Comparison of ENCODE assay signal across 9 cellular contexts in the genomic region with DNA sequence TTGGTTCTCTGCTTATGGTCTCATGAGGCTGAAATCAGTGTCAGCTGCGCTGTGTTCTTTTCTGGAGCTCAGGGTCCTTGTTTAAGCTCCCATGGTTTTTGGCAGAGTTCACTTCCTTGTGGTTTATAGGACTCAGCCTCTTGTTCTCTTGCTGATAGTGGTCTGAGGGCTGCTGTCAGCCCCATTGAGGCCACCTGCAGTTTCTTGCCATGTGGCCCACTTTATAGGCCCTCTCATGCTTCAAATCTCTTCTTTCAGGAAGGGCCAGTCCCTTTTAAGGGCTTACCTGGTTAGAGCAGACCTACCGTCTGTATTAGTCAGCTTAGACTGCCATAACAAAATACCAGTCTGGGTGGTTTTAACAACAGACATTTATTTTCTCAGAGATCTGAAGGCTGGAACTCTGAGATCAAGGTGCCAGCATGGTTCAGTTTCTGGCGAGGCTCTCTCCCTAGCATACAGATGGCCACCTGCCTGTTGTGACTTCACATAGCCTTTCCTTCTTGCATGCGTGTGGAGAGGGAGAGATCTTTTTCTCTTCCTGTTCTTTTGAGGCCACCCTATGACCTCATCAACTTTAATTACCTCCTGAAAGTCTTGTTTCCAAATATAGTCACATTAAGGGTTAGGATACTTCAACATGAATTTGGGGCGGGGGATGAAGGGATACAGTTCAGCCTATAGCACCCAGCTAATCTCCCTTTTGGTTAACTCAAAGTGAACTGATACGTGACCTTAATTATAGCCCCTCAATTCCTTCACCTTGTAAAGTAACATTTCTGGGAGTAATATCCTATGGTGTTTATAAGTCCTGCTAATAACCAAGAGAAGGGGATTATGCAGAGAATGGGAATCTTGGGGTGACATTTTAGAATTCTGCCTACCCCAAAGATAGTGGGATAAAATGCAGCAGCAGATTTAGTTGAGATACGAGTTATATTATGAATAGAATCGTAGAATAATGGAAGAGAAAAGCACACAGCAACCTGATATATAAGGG.
A peak's percentile ranks its signal among the peaks of the same experiment; 100 is the strongest.
DNase-seq lines count a peak whose midpoint lies in the region; ATAC-seq, FAIRE-seq and TF ChIP-seq lines count a peak whose summit lies in the region.
"Had no signal": no experiment of that assay in that cellular context is flagged by ENCODE, and none has a peak within 500 bp of the region (broad histone marks: within the 10 kb centered on the region; RNA-seq: fewer than 3 reads in every experiment).

No MANE protein-coding gene starts in this region.

- no peak overlapping the region for H2BK20ac ChIP-seq in H1 (ENCODE audit: low read length)

- H3K18ac ChIP-seq in H1 (ENCODE audit: extremely low read depth, low read length): no peak overlapping the region

- H2AFZ ChIP-seq in GM23338 (no peak overlapping the region), H1 (ENCODE audit: low read length) (no peak overlapping the region)

- TF ChIP-seq EP300 in H1 (IDR thresholded peaks at IDR 0.05; ENCODE audit: borderline replicate concordance in 1 of 2, low read depth in 2 of 2, low read length in 2 of 2): no peak

- no peaks in the 10 kb centered on the region for H3K9me3 Mint-ChIP-seq in GM23338

- no peaks in the 10 kb centered on the region for H3K23me2 ChIP-seq in H1 (ENCODE audit: low read depth, low read length)

- H3K9me3 ChIP-seq in H1 (ENCODE audit: insufficient read depth in 2 of 2, low read depth in 1 of 2, low read length in 1 of 2): no peaks in the 10 kb centered on the region

- POLR2A ChIA-PET in H1 (lab: Charles Lee; ENCODE audit: partially characterized antibody): no interaction called here

- no peak overlapping the region for H2BK12ac ChIP-seq in H1 (ENCODE audit: low read depth, low read length)

- FAIRE-seq in H1 (lab: Jason Lieb, UNC): no peak

- H4K91ac ChIP-seq in H1 (replicated peaks; ENCODE audit: insufficient read length, low read length): no peak overlapping the region

- CTCF ChIA-PET in H1 (lab: Charles Lee; ENCODE audit: partially characterized antibody): interaction anchor here (0.8 kb wide), 1 partner anchor 205 kb away, joined by 4 read pairs; no protein-coding TSS in a partner anchor

- DNase-seq in GM23338 (ENCODE audit: low spot score) (peak; percentile 5), NCI-H2196 treated with DMSO at 0.1 percent for 48 hours (lab: John Stamatoyannopoulos, UW; ENCODE audit: unreplicated experiment) (peak; percentile 42), H1 (ENCODE audit: low read depth in 1 of 2, low spot score in 2 of 2) (no peak), GM19240 (ENCODE audit: insufficient read length, low spot score) (no peak)

- no peak overlapping the region for H3K4me3 Mint-ChIP-seq in GM23338

- H3K14ac ChIP-seq in H1 (ENCODE audit: insufficient read length): no peak overlapping the region

- H3K4me3 ChIP-seq in GM23338 (no peak overlapping the region), H1 (ENCODE audit: extremely low read depth in 1 of 4, insufficient read depth in 2 of 4, low read depth in 3 of 4, low read length in 4 of 4) (no peak overlapping the region), rectal smooth muscle tissue (ENCODE audit: low read length) (no peak overlapping the region)
- H3K4me3 ChIP-seq: lung had no signal

- no peaks in the 10 kb centered on the region for H3K9me2 ChIP-seq in GM23338 (ENCODE audit: insufficient read depth)

- no peaks in the 10 kb centered on the region for H3K36me3 ChIP-seq in GM23338 (ENCODE audit: insufficient read depth)
- H3K36me3 ChIP-seq in H1 (ENCODE audit: control insufficient read depth in 2 of 4, insufficient read depth in 4 of 4, low read length in 3 of 4): no peaks in the 10 kb centered on the region
- H3K36me3 ChIP-seq in rectal smooth muscle tissue (ENCODE audit: control insufficient read depth, insufficient read depth, low read length): no peaks in the 10 kb centered on the region

- no peak overlapping the region for H2BK120ac ChIP-seq in H1 (replicated peaks; ENCODE audit: low read depth, low read length)

- peaks cover 9% of the 10 kb centered on the region for H4K20me1 ChIP-seq in GM23338 (replicated peaks; ENCODE audit: insufficient read depth)
- no peaks in the 10 kb centered on the region for H4K20me1 ChIP-seq in H1 (replicated peaks in 1 of 2; ENCODE audit: control insufficient read depth in 1 of 2, insufficient read depth in 2 of 2, low read length in 2 of 2)

- H3K27ac Mint-ChIP-seq in GM23338: no peak overlapping the region

- TF ChIP-seq RAD21 in H1 (IDR thresholded peaks at IDR 0.05 in 1 of 2, conservative IDR thresholded peaks at IDR 0.05 in 1 of 2; ENCODE audit: low read depth in 2 of 2, low read length in 2 of 2): no peak

- no peak overlapping the region for H2BK15ac ChIP-seq in H1 (ENCODE audit: low read length)

- no peaks in the 10 kb centered on the region for H3K79me1 ChIP-seq in H1 (ENCODE audit: low read depth, low read length)

- no peak for TF ChIP-seq CTCF in GM23338 (conservative IDR thresholded peaks at IDR 0.05; ENCODE audit: low read depth in 2 of 2)
- no peak for TF ChIP-seq CTCF in H1 (IDR thresholded peaks at IDR 0.05; ENCODE audit: control extremely low read depth in 1 of 3, insufficient read depth in 1 of 3, low read depth in 1 of 3, low read length in 3 of 3)

- H3K4me1 ChIP-seq in GM23338 (ENCODE audit: insufficient read depth) (peaks cover 20% of the 10 kb centered on the region; the same call in 1 of the 2 replicates), H1 (replicated peaks in 1 of 4; ENCODE audit: control insufficient read depth in 3 of 4, insufficient read depth in 4 of 4, low read length in 3 of 4) (peaks cover 0 to 7% (median 1%) of the 10 kb centered on the region in 4 experiments; a peak in 3 of 7 replicates), rectal smooth muscle tissue (ENCODE audit: control insufficient read depth, insufficient read depth, low read length) (peaks cover 24% of the 10 kb centered on the region)

- H4K8ac ChIP-seq in H1 (ENCODE audit: extremely low read depth, insufficient read depth, low read length): no peak overlapping the region

- no peaks in the 10 kb centered on the region for H3K36me3 Mint-ChIP-seq in GM23338 (ENCODE audit: low read depth)

- H3K23ac ChIP-seq in H1 (ENCODE audit: insufficient read length): no peak overlapping the region

- no peaks in the 10 kb centered on the region for H3F3A ChIP-seq in GM23338 (replicated peaks; ENCODE audit: low read depth)

- H2BK5ac ChIP-seq in H1 (ENCODE audit: low read depth, low read length): no peak overlapping the region

- no peak overlapping the region for H4K5ac ChIP-seq in H1 (ENCODE audit: insufficient read length, low read depth, low read length)

- H3K27ac ChIP-seq in GM23338 (ENCODE audit: low read depth) (no peak overlapping the region), H1 (ENCODE audit: low read depth, low read length) (no peak overlapping the region), rectal smooth muscle tissue (ENCODE audit: low read depth, low read length) (peak overlapping the region; percentile 51)

- H3K4me2 ChIP-seq in GM23338 (no peak overlapping the region), H1 (ENCODE audit: insufficient read depth in 1 of 2, low read depth in 2 of 2, low read length in 2 of 2) (no peak overlapping the region)

- peaks cover 21% of the 10 kb centered on the region for H3K4me1 Mint-ChIP-seq in GM23338

- H3K4ac ChIP-seq in H1 (replicated peaks; ENCODE audit: insufficient read length, low read depth, low read length): no peak overlapping the region

- WGBS in H1 (ENCODE audit: extremely low coverage in 1 of 2, insufficient coverage in 1 of 2, insufficient read length in 1 of 2, insufficient replicate concordance in 2 of 2, low coverage in 1 of 2, low lambda C conversion rate in 2 of 2, missing lambda C conversion rate in 1 of 2), 2 experiments: 85% methylated on average over 8 of the region's 8 CpGs; no CpG with 5 or more reads in 1 of the 2 experiments

- H3K56ac ChIP-seq in H1 (replicated peaks; ENCODE audit: insufficient read length, low read depth, low read length): no peak overlapping the region

- H3K27me3 ChIP-seq in GM23338 (ENCODE audit: insufficient read depth) (no peaks in the 10 kb centered on the region), H1 (replicated peaks in 1 of 4; ENCODE audit: control insufficient read depth in 3 of 4, extremely low read depth in 1 of 4, insufficient read depth in 3 of 4, low read length in 3 of 4) (no peaks in the 10 kb centered on the region), rectal smooth muscle tissue (ENCODE audit: control insufficient read depth, insufficient read depth, low read length) (no peaks in the 10 kb centered on the region)

- TF ChIP-seq POLR2A in H1 (IDR thresholded peaks at IDR 0.05; ENCODE audit: control extremely low read depth in 1 of 2, low read depth in 2 of 2, low read length in 2 of 2): no peak

- H3K79me2 ChIP-seq in GM23338 (replicated peaks; ENCODE audit: insufficient read depth) (no peaks in the 10 kb centered on the region), H1 (ENCODE audit: control insufficient read depth in 1 of 2, insufficient read depth in 2 of 2, low read length in 2 of 2) (no peaks in the 10 kb centered on the region)

- no peak overlapping the region for H2AK5ac ChIP-seq in H1 (ENCODE audit: low read depth, low read length)

- no peaks in the 10 kb centered on the region for H3K27me3 Mint-ChIP-seq in GM23338 (ENCODE audit: insufficient read depth, low read depth, poor library complexity)

- H3K9ac ChIP-seq in H1 (replicated peaks in 1 of 4; ENCODE audit: extremely low read depth in 1 of 4, low read depth in 3 of 4, low read length in 3 of 4) (no peak overlapping the region), rectal smooth muscle tissue (ENCODE audit: low read length) (no peak overlapping the region)

- peak; percentile 90 for ATAC-seq in GM23338
- ATAC-seq in HG03196 (IDR thresholded peaks at IDR 0.05; ENCODE audit: unreplicated experiment): no peak
- no peak for ATAC-seq in GM19463 (IDR thresholded peaks at IDR 0.05; ENCODE audit: unreplicated experiment)
- no peak for ATAC-seq in GM18867 (IDR thresholded peaks at IDR 0.05; ENCODE audit: unreplicated experiment)

TF ChIP-seq in GM23338, 12 proteins besides CTCF, POLR2A, EP300 and RAD21 (continues in another document):
- TF ChIP-seq STAT1 (IDR thresholded peaks at IDR 0.05; ENCODE audit: unreplicated experiment): no peak

TF ChIP-seq in H1, 55 proteins besides CTCF, POLR2A, EP300 and RAD21:
- TF ChIP-seq SRF (IDR thresholded peaks at IDR 0.05; ENCODE audit: low read depth, low read length) (0 out of 2 replicates have a peak, but pooled peaks have one; percentile 13), RBBP5 (IDR thresholded peaks at IDR 0.05; ENCODE audit: borderline replicate concordance, low read depth, low read length) (no peak)
- TF ChIP-seq, protein P1, sequence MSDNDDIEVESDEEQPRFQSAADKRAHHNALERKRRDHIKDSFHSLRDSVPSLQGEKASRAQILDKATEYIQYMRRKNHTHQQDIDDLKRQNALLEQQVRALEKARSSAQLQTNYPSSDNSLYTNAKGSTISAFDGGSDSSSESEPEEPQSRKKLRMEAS (IDR thresholded peaks at IDR 0.05): peak; percentile 25; the same call in 1 of the 2 replicates

Comparison
In these comparisons a context has a peak if more than half of its experiments do, and no peak if none do; other contexts are left out.
1. DNase-seq: peak in GM23338 (single experiment) and NCI-H2196 treated with DMSO at 0.1 percent for 48 hours (single experiment); none in H1 (0 of 2) and GM19240 (single experiment).